ENCODE assay signal across 18 cellular contexts in the genomic region with DNA sequence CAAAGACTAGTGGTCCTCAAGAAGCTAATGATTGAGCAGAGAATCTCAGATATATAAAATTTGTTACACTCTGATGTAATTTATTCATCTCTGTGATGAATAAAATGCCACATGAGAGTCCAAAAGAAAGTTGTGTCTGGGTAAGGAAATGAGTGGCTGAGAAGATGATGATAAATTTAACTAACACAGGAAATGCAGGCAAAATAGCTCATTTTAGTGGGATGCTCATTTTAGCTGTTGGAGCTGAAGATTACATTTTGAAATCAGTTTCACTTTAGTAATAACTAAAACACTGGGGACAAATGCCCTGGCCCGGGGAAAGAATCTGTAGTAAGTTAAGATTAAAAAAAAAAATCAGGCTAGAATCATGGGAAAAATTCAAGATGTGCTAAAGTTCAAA. TPM values are rescaled to one million over a fixed set of nuclear protein-coding genes. Genes with fewer than 3 reads are reported as not detected.
A peak's percentile ranks its signal among the peaks of the same experiment; 100 is the strongest.
DNase-seq lines count a peak whose midpoint lies in the region; ATAC-seq, FAIRE-seq and TF ChIP-seq lines count a peak whose summit lies in the region.
"Had no signal": no experiment of that assay in that cellular context is flagged by ENCODE, and none has a peak within 500 bp of the region (broad histone marks: within the 10 kb centered on the region; RNA-seq: fewer than 3 reads in every experiment).

No MANE protein-coding gene starts in this region.

- H3K9ac ChIP-seq in BLaER1 (peak overlapping the region; percentile 62; the same call in 1 of the 2 replicates), endothelial cell of umbilical vein (replicated peaks; ENCODE audit: extremely low read depth, insufficient read depth, low read length) (no peak overlapping the region), parathyroid adenoma (no peak overlapping the region), HepG2 (ENCODE audit: insufficient read depth, low read depth, low read length) (no peak overlapping the region)

- H3K9me3 Mint-ChIP-seq in GM23338 = no peaks in the 10 kb centered on the region

- H3K9me2 ChIP-seq in GM23338 (ENCODE audit: insufficient read depth) = 0 out of 2 replicates have a peak, but pooled peaks cover 4% of the 10 kb centered on the region

- peak overlapping the region; percentile 44; the same call in 1 of the 2 replicates for H3K4me3 ChIP-seq in BLaER1
- H3K4me3 ChIP-seq in GM23338 = no peak overlapping the region
- H3K4me3 ChIP-seq in endothelial cell of umbilical vein (replicated peaks in 1 of 3; ENCODE audit: insufficient read depth in 1 of 3, low read depth in 1 of 3, low read length in 3 of 3) = no peak overlapping the region
- H3K4me3 ChIP-seq in parathyroid adenoma (ENCODE audit: low read depth, low read length) = no peak overlapping the region
- H3K4me3 ChIP-seq in HepG2 (replicated peaks in 1 of 3; ENCODE audit: insufficient read depth in 1 of 3, low read depth in 2 of 3, low read length in 3 of 3) = no peak overlapping the region
- H3K4me3 ChIP-seq: sigmoid colon, stomach had no signal

- no peak for TF ChIP-seq CTCF in GM23338 (conservative IDR thresholded peaks at IDR 0.05; ENCODE audit: low read depth in 2 of 2)
- TF ChIP-seq CTCF in endothelial cell of umbilical vein (IDR thresholded peaks at IDR 0.05; ENCODE audit: extremely low read depth in 1 of 2, insufficient read depth in 1 of 2, low read depth in 1 of 2, low read length in 2 of 2) = no peak
- TF ChIP-seq CTCF in parathyroid adenoma (IDR thresholded peaks at IDR 0.05) = no peak
- TF ChIP-seq CTCF in HepG2 (CRISPR knock-in tag; IDR thresholded peaks at IDR 0.05) = no peak

- H3K36me3 Mint-ChIP-seq in GM23338 (ENCODE audit: low read depth) = peaks cover 7% of the 10 kb centered on the region; the same call in 2 of the 3 replicates

- H3K9me3 ChIP-seq in BLaER1 (peaks cover 9% of the 10 kb centered on the region), endothelial cell of umbilical vein (replicated peaks; ENCODE audit: control insufficient read depth, insufficient read depth, low read length) (no peaks in the 10 kb centered on the region), parathyroid adenoma (ENCODE audit: control insufficient read depth, low read length) (no peaks in the 10 kb centered on the region), HepG2 (ENCODE audit: low read length) (no peaks in the 10 kb centered on the region)
- H3K9me3 ChIP-seq: sigmoid colon, stomach had no signal

- H3K36me3 ChIP-seq in BLaER1 = 0 out of 2 replicates have a peak, but pooled peaks cover 4% of the 10 kb centered on the region
- H3K36me3 ChIP-seq in GM23338 (ENCODE audit: insufficient read depth) = no peaks in the 10 kb centered on the region
- no peaks in the 10 kb centered on the region for H3K36me3 ChIP-seq in endothelial cell of umbilical vein (ENCODE audit: control insufficient read depth in 2 of 2, extremely low read depth in 1 of 2, insufficient read depth in 2 of 2, low read length in 2 of 2)
- no peaks in the 10 kb centered on the region for H3K36me3 ChIP-seq in parathyroid adenoma (ENCODE audit: control insufficient read depth, insufficient read depth, low read length)
- H3K36me3 ChIP-seq in HepG2 (replicated peaks in 1 of 2; ENCODE audit: control insufficient read depth in 1 of 2, insufficient read depth in 2 of 2, low read length in 2 of 2) = no peaks in the 10 kb centered on the region
- H3K36me3 ChIP-seq: sigmoid colon, stomach had no signal

- TF ChIP-seq EP300 in HepG2 (IDR thresholded peaks at IDR 0.05; ENCODE audit: low read depth in 2 of 2, low read length in 2 of 2) (no peak), HepG2 (CRISPR knock-in tag; IDR thresholded peaks at IDR 0.05; ENCODE audit: borderline replicate concordance) (no peak)

- CTCF ChIA-PET in endothelial cell of umbilical vein (lab: Charles Lee) = interaction anchor here (1.1 to 1.8 kb wide), 3 partner anchors 9 to 626 kb away, joined by 3 to 7 read pairs (median 6); partner anchors contain the start of gene SPRY2
- CTCF ChIA-PET in HepG2 (lab: Yijun Ruan, JAX; ENCODE audit: low intra/inter-chr PET ratio, low total read pairs) = no interaction called here

- BruUV-seq in endothelial cell of umbilical vein (replicated peaks; lab: Mats Ljungman, UMichigan) (no TSS peak), HepG2 (replicated peaks; lab: Mats Ljungman, UMichigan) (no TSS peak)

- WGBS in HepG2 (ENCODE audit: low lambda C conversion rate) = 3% methylated on average over 1 of the region's 1 CpG

- peak overlapping the region; percentile 69 for H3K27ac ChIP-seq in BLaER1
- no peak overlapping the region for H3K27ac ChIP-seq in GM23338 (ENCODE audit: low read depth)
- no peak overlapping the region for H3K27ac ChIP-seq in endothelial cell of umbilical vein (ENCODE audit: insufficient read depth, low read depth, low read length)
- H3K27ac ChIP-seq in parathyroid adenoma = peak overlapping the region; percentile 24
- no peak overlapping the region for H3K27ac ChIP-seq in HepG2 (ENCODE audit: extremely low read length, insufficient read depth, low read length)

- H4K20me1 ChIP-seq in BLaER1 = no peaks in the 10 kb centered on the region
- no peaks in the 10 kb centered on the region for H4K20me1 ChIP-seq in GM23338 (replicated peaks; ENCODE audit: insufficient read depth)
- H4K20me1 ChIP-seq in endothelial cell of umbilical vein (replicated peaks; ENCODE audit: control insufficient read depth, extremely low read depth, insufficient read depth, low read length) = no peaks in the 10 kb centered on the region
- H4K20me1 ChIP-seq in HepG2 (ENCODE audit: insufficient read depth, low read length) = no peaks in the 10 kb centered on the region

- H3K4me2 ChIP-seq in BLaER1 (peak overlapping the region; percentile 67), GM23338 (peak overlapping the region; percentile 33; the same call in 1 of the 2 replicates), endothelial cell of umbilical vein (ENCODE audit: insufficient read depth, low read length) (peak overlapping the region; percentile 64), parathyroid adenoma (ENCODE audit: low read length) (no peak overlapping the region), HepG2 (ENCODE audit: low read depth, low read length) (no peak overlapping the region)

- H3K27me3 Mint-ChIP-seq in GM23338 (ENCODE audit: insufficient read depth, low read depth, poor library complexity) = no peaks in the 10 kb centered on the region

- no peaks in the 10 kb centered on the region for H3F3A ChIP-seq in GM23338 (replicated peaks; ENCODE audit: low read depth)

- no peaks in the 10 kb centered on the region for H3K27me3 ChIP-seq in BLaER1
- no peaks in the 10 kb centered on the region for H3K27me3 ChIP-seq in GM23338 (ENCODE audit: insufficient read depth)
- no peaks in the 10 kb centered on the region for H3K27me3 ChIP-seq in endothelial cell of umbilical vein (ENCODE audit: control insufficient read depth in 2 of 2, insufficient read depth in 2 of 2, low read length in 2 of 2)
- H3K27me3 ChIP-seq in parathyroid adenoma (ENCODE audit: control insufficient read depth, insufficient read depth, low read length) = no peaks in the 10 kb centered on the region
- no peaks in the 10 kb centered on the region for H3K27me3 ChIP-seq in HepG2 (ENCODE audit: control insufficient read depth in 1 of 2, insufficient read depth in 2 of 2, low read length in 2 of 2)
- H3K27me3 ChIP-seq: sigmoid colon, stomach had no signal

- H2AFZ ChIP-seq in GM23338 = no peak overlapping the region
- H2AFZ ChIP-seq in endothelial cell of umbilical vein (ENCODE audit: low read depth, low read length) = peak overlapping the region; percentile 48
- no peak overlapping the region for H2AFZ ChIP-seq in parathyroid adenoma
- no peak overlapping the region for H2AFZ ChIP-seq in HepG2 (ENCODE audit: low read length)

- peaks cover 58% of the 10 kb centered on the region for H3K4me1 ChIP-seq in BLaER1
- peaks cover 22% of the 10 kb centered on the region for H3K4me1 ChIP-seq in GM23338 (ENCODE audit: insufficient read depth)
- peaks cover 7% of the 10 kb centered on the region for H3K4me1 ChIP-seq in endothelial cell of umbilical vein (ENCODE audit: control insufficient read depth, extremely low read depth, insufficient read depth, low read length)
- no peaks in the 10 kb centered on the region for H3K4me1 ChIP-seq in parathyroid adenoma
- H3K4me1 ChIP-seq in HepG2 (ENCODE audit: insufficient read depth, low read length) = no peaks in the 10 kb centered on the region

- H3K9me1 ChIP-seq in endothelial cell of umbilical vein (replicated peaks; ENCODE audit: control insufficient read depth, extremely low read depth, insufficient read depth, low read length) = no peaks in the 10 kb centered on the region

- TF ChIP-seq RAD21 in HepG2 (CRISPR knock-in tag; IDR thresholded peaks at IDR 0.05) = no peak

- no peak for DNase-seq in GM23338 (ENCODE audit: low spot score)
- DNase-seq in endothelial cell of umbilical vein (ENCODE audit: low read depth, low spot score) = no peak
- no peak for DNase-seq in SHP77 treated with DMSO at 0.1 percent for 48 hours (lab: John Stamatoyannopoulos, UW)
- no peak for DNase-seq in HepG2 (ENCODE audit: low spot score)
- DNase-seq in NCI-H774 (lab: John Stamatoyannopoulos, UW) = no peak
- DNase-seq in islet precursor cell = no peak
- DNase-seq: activated CD4-positive, alpha-beta T cell treated with anti-CD3 and anti-CD28 coated beads, Interleukin-2, amount 50 U/mL, for 4 hours; activated naive CD4-positive, alpha-beta T cell; aorta; GDM1; left cardiac atrium; NCI-H1436; sigmoid colon; stomach had no signal

- H3K27ac Mint-ChIP-seq in GM23338 = no peak overlapping the region

- H3K79me2 ChIP-seq in GM23338 (replicated peaks; ENCODE audit: insufficient read depth) (no peaks in the 10 kb centered on the region), endothelial cell of umbilical vein (ENCODE audit: control insufficient read depth, insufficient read depth, low read length) (no peaks in the 10 kb centered on the region), parathyroid adenoma (no peaks in the 10 kb centered on the region), HepG2 (ENCODE audit: insufficient read depth, low read length) (no peaks in the 10 kb centered on the region)

- FAIRE-seq in endothelial cell of umbilical vein (lab: Jason Lieb, UNC) (peak; percentile 8), HepG2 (lab: Jason Lieb, UNC) (no peak)
- FAIRE-seq: RCC 7860, urothelium cell line had no signal

- POLR2A ChIA-PET in endothelial cell of umbilical vein (lab: Charles Lee) = no interaction called here
- POLR2A ChIA-PET in HepG2 (lab: Yijun Ruan, JAX) = no interaction called here

- no peak for ATAC-seq in GM23338
- no peak for ATAC-seq in HepG2

- TF ChIP-seq POLR2A in endothelial cell of umbilical vein (IDR thresholded peaks at IDR 0.05; ENCODE audit: low read depth, low read length) (no peak), HepG2 (IDR thresholded peaks at IDR 0.05; ENCODE audit: insufficient read depth in 1 of 2, low read depth in 2 of 2, low read length in 2 of 2) (no peak)

- no peak overlapping the region for H3K4me3 Mint-ChIP-seq in GM23338

- in situ Hi-C loops in HepG2 (cut with HindIII; ENCODE audit: extremely low pct_ligation_motif_present, low pct_unique_long_range_greater_than_20kb) = no loop called here

- peaks cover 20% of the 10 kb centered on the region for H3K4me1 Mint-ChIP-seq in GM23338

- intact Hi-C loops in endothelial cell of umbilical vein (cut with micrococcal nuclease) (no loop called here), HepG2 (cut with micrococcal nuclease; ENCODE audit: unreplicated experiment) (no loop called here)

- dilution Hi-C loops in endothelial cell of umbilical vein (cut with MboI; ENCODE audit: extremely low pct_ligation_motif_present, low sequenced_read_pairs) = no loop called here

RNA-seq across cellular contexts. Expression of gene SPRY2, which starts 35.2 kb away (rescaled TPM):
- total RNA-seq in GM23338 (2014; rRNA removed; shearing (Covaris generic)) = 39.1 and 47.3 TPM in 2 replicates
- 21.5 and 26.9 TPM in 2 replicates for polyA plus RNA-seq in GM23338 (2016; fragmentation: Nextera tagmentation; extraction: Ambion mirVana)
- 26.2 and 27.9 TPM in 2 replicates for total RNA-seq in endothelial cell of umbilical vein
- 52.3 and 65.0 TPM in 2 replicates for polyA plus RNA-seq in endothelial cell of umbilical vein
- polyA plus RNA-seq in endothelial cell of umbilical vein (2011; cell fraction: cytosol; rRNA removed) = 49.4 and 58.1 TPM in 2 replicates
- 48.5 and 49.4 TPM in 2 replicates for polyA plus RNA-seq in endothelial cell of umbilical vein (2011; cell fraction: nucleus; rRNA removed)
- 20.2 and 27.1 TPM in 2 replicates for polyA plus RNA-seq in endothelial cell of umbilical vein (2012)
- polyA minus RNA-seq in endothelial cell of umbilical vein = 61.5 and 68.5 TPM in 2 replicates
- polyA minus RNA-seq in endothelial cell of umbilical vein (2011; cell fraction: cytosol; rRNA and poly(A)+ RNA removed) = 2.9 TPM
- 34.4 and 35.8 TPM in 2 replicates for polyA minus RNA-seq in endothelial cell of umbilical vein (2011; cell fraction: nucleus; rRNA and poly(A)+ RNA removed)
- 7.4 and 9.8 TPM in 2 replicates for total RNA-seq in HepG2 (2016; rRNA removed; fragmentation: Illumina TruSeq; extraction: Trizol)
- 4.1 and 5.1 TPM in 2 replicates for total RNA-seq in HepG2 (2016; cell fraction: cytosol; rRNA removed; fragmentation: Illumina TruSeq; extraction: Trizol; ENCODE audit: low read depth)
- 7.1 and 7.9 TPM in 2 replicates for total RNA-seq in HepG2 (2016; cell fraction: insoluble cytoplasmic fraction; rRNA removed; fragmentation: Illumina TruSeq; extraction: Trizol)
- total RNA-seq in HepG2 (2016; cell fraction: membrane; rRNA removed; fragmentation: Illumina TruSeq; extraction: Trizol) = 12.8 and 12.9 TPM in 2 replicates
- 9.3 and 9.6 TPM in 2 replicates for total RNA-seq in HepG2 (2016; cell fraction: nucleus; rRNA removed; fragmentation: Illumina TruSeq; extraction: Trizol)
- 21.4 and 25.1 TPM in 2 replicates for polyA plus RNA-seq in HepG2 (2011; rRNA removed)
- 23.5 and 27.7 TPM in 2 replicates for polyA plus RNA-seq in HepG2 (2011; cell fraction: cytosol; rRNA removed)
- 13.8 and 14.2 TPM in 2 replicates for polyA plus RNA-seq in HepG2 (2011; cell fraction: nucleus; rRNA removed)
- 8.4 and 9.8 TPM in 2 replicates for polyA plus RNA-seq in HepG2 (2012)
- polyA plus RNA-seq in HepG2 (2016; cell fraction: cytosol; fragmentation: Illumina TruSeq; extraction: Trizol; ENCODE audit: low read depth) = 4.9 and 5.4 TPM in 2 replicates
- polyA plus RNA-seq in HepG2 (2016; cell fraction: insoluble cytoplasmic fraction; fragmentation: Illumina TruSeq; extraction: Trizol; ENCODE audit: low read depth) = 12.2 and 12.8 TPM in 2 replicates
- polyA plus RNA-seq in HepG2 (2016; cell fraction: membrane; fragmentation: Illumina TruSeq; extraction: Trizol; ENCODE audit: low read depth) = 11.6 and 12.5 TPM in 2 replicates
- polyA plus RNA-seq in HepG2 (2016; cell fraction: nucleus; fragmentation: Illumina TruSeq; extraction: Trizol; ENCODE audit: insufficient read depth, low read depth) = 16.3 and 17.0 TPM in 2 replicates
- 7.9 and 33.9 TPM in 2 replicates for polyA minus RNA-seq in HepG2 (2011; rRNA and poly(A)+ RNA removed; ENCODE audit: low replicate concordance)
- 11.2 and 12.0 TPM in 2 replicates for polyA minus RNA-seq in HepG2 (2011; cell fraction: cytosol; rRNA and poly(A)+ RNA removed)
- polyA minus RNA-seq in HepG2 (2011; cell fraction: nucleus; rRNA and poly(A)+ RNA removed) = 12.7 and 13.4 TPM in 2 replicates

Comparison
In these comparisons a context has a peak if more than half of its experiments do, and no peak if none do; other contexts are left out.
1. H3K27ac ChIP-seq: peak in BLaER1 (single experiment) and parathyroid adenoma (single experiment); none in GM23338 (single experiment), endothelial cell of umbilical vein (single experiment) and HepG2 (single experiment).
2. H3K4me2 ChIP-seq: peak in BLaER1 (single experiment), GM23338 (single experiment) and endothelial cell of umbilical vein (single experiment); none in parathyroid adenoma (single experiment) and HepG2 (single experiment).